In genomic region chr5:174182111-174182510, GRCh38 we compare ENCODE assay signal across 7 cellular contexts.
"Had no signal": no experiment of that assay in that cellular context is flagged by ENCODE, and none has a peak within 500 bp of the region (broad histone marks: within the 10 kb centered on the region; RNA-seq: fewer than 3 reads in every experiment).

No MANE protein-coding gene starts in this region.

- H3K9me3 Mint-ChIP-seq: H9 had no signal

- H3K27ac Mint-ChIP-seq: H9 had no signal

- H3K27ac ChIP-seq: GM23248 had no signal

- H3K9ac ChIP-seq: GM23248 had no signal

- FAIRE-seq: H54, HTR-8/SVneo had no signal

- DNase-seq: GM23248, GOT3, HCEC 1CT, IMR-90 had no signal

- H3K4me3 Mint-ChIP-seq: H9 had no signal

- H3K4me3 ChIP-seq: GM23248 had no signal
